In the genomic region with DNA sequence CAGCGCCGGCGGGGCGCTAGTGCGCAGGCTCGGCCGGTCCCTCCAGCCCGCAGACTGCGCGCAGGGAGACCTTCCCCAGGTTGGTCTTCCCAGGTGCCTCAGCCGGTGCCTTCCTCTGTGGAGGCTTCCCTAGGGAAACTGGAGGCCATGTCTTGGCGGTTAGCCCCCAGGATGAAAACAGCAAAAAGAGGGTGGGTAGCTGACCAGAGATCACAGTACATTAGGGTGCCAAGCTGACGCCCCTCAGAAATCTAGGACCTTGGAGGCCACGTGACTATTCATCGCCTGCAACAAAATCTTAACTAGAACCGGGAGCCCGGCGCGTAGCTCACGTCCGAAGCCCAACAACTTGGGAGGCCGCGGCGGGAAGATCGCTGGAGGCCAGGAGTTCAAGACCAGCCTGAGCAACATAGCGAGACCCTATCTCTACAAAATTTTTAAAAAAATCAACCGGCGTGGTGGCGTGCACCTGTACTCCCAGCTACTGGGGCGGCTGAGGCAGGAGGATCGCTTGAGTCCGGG, we compare ENCODE assay signal across 9 cellular contexts. TPM values are rescaled to one million over a fixed set of nuclear protein-coding genes. Genes with fewer than 3 reads are reported as not detected.
A peak's percentile ranks its signal among the peaks of the same experiment; 100 is the strongest.
DNase-seq lines count a peak whose midpoint lies in the region; ATAC-seq lines count a peak whose summit lies in the region.
"Had no signal": no experiment of that assay in that cellular context is flagged by ENCODE, and none has a peak within 500 bp of the region (broad histone marks: within the 10 kb centered on the region; RNA-seq: fewer than 3 reads in every experiment).

No MANE protein-coding gene starts in this region.

- peaks cover 7 to 53% (median 21%) of the 10 kb centered on the region in 4 donors for H3K4me1 Mint-ChIP-seq in CD4-positive, CD25-positive, alpha-beta regulatory T cell
- H3K4me1 Mint-ChIP-seq in natural killer cell treated with Interleukin-12 subunit alpha and Interleukin-12 subunit beta and Interleukin-15 and Interleukin-18, amount 100 ng/mL, for 72 hours (ENCODE audit: low read depth in 2 of 2) = peaks cover 24 to 30% of the 10 kb centered on the region in 2 donors

- H3K36me3 ChIP-seq in CD4-positive, CD25-positive, alpha-beta regulatory T cell (ENCODE audit: control insufficient read depth, insufficient read depth, low read length) = peaks cover 8% of the 10 kb centered on the region
- peaks cover 11% of the 10 kb centered on the region for H3K36me3 ChIP-seq in Karpas-422 (ENCODE audit: insufficient read depth, low read length)

- H3K4me1 ChIP-seq in CD4-positive, CD25-positive, alpha-beta regulatory T cell (ENCODE audit: control insufficient read depth, insufficient read depth, low read length, poor library complexity, severe bottlenecking) = peaks cover 28% of the 10 kb centered on the region
- H3K4me1 ChIP-seq in Karpas-422 (ENCODE audit: low read length) = peaks cover 23% of the 10 kb centered on the region

- peak overlapping the region; percentile 91 for H3K27ac ChIP-seq in CD4-positive, CD25-positive, alpha-beta regulatory T cell (ENCODE audit: insufficient read depth, low read length, poor library complexity, severe bottlenecking)
- H3K27ac ChIP-seq in Karpas-422 (ENCODE audit: low read length) (no peak overlapping the region), cingulate gyrus (ENCODE audit: low read depth, low read length) (peak overlapping the region; percentile 100)

- DNase-seq in CD4-positive, CD25-positive, alpha-beta regulatory T cell = no peak
- no peak for DNase-seq in Karpas-422
- no peak for DNase-seq in natural killer cell treated with Interleukin-12 subunit alpha and Interleukin-12 subunit beta and Interleukin-15 and Interleukin-18, amount 100 ng/mL, for 72 hours (ENCODE audit: low spot score)
- no peak for DNase-seq in NCI-H345 treated with DMSO at 0.1 percent for 48 hours (lab: John Stamatoyannopoulos, UW; ENCODE audit: unreplicated experiment)
- no peak for DNase-seq in NCI-H82 treated with DMSO at 0.1 percent for 48 hours (lab: John Stamatoyannopoulos, UW; ENCODE audit: unreplicated experiment)
- no peak for DNase-seq in activated CD4-positive, alpha-beta T cell treated with anti-CD3 and anti-CD28 coated beads for 48 hours

- H4K20me1 ChIP-seq in Karpas-422 (ENCODE audit: insufficient read depth, low read depth, low read length) = peaks cover 9% of the 10 kb centered on the region; the same call in 1 of the 2 replicates

- H2AFZ ChIP-seq in Karpas-422 (ENCODE audit: low read length) = 0 out of 2 replicates have a peak overlapping the region, but pooled peaks have one; percentile 77

- peak overlapping the region; percentile 94 for H3K4me3 ChIP-seq in CD4-positive, CD25-positive, alpha-beta regulatory T cell (ENCODE audit: low read depth, low read length)
- H3K4me3 ChIP-seq in Karpas-422 (ENCODE audit: low read length) = peak overlapping the region; percentile 100

- peak overlapping the region; percentile 100 for H3K9ac ChIP-seq in Karpas-422 (ENCODE audit: low read length)

- H3K4me2 ChIP-seq in Karpas-422 (ENCODE audit: low read depth, low read length, poor library complexity, severe bottlenecking) = peak overlapping the region; percentile 99

- H3K27me3 Mint-ChIP-seq in CD4-positive, CD25-positive, alpha-beta regulatory T cell = no peaks in the 10 kb centered on the region
- H3K27me3 Mint-ChIP-seq in natural killer cell treated with Interleukin-12 subunit alpha and Interleukin-12 subunit beta and Interleukin-15 and Interleukin-18, amount 100 ng/mL, for 72 hours = no peaks in the 10 kb centered on the region

- no peak for ATAC-seq in CD4-positive, CD25-positive, alpha-beta regulatory T cell (ENCODE audit: low read depth in 2 of 2)
- ATAC-seq in natural killer cell treated with Interleukin-12 subunit alpha and Interleukin-12 subunit beta and Interleukin-15 and Interleukin-18, amount 100 ng/mL, for 72 hours = no peak
- no peak for ATAC-seq in GM18873 (IDR thresholded peaks at IDR 0.05; ENCODE audit: low FRiP score, unreplicated experiment)

- H3K27ac Mint-ChIP-seq in CD4-positive, CD25-positive, alpha-beta regulatory T cell = peak overlapping the region in 2 of 3 donors; percentile 98
- H3K27ac Mint-ChIP-seq in natural killer cell treated with Interleukin-12 subunit alpha and Interleukin-12 subunit beta and Interleukin-15 and Interleukin-18, amount 100 ng/mL, for 72 hours = peak overlapping the region; percentile 91 to 92

- H3K4me3 Mint-ChIP-seq in CD4-positive, CD25-positive, alpha-beta regulatory T cell = peak overlapping the region; percentile 92 to 99 (median 96)
- H3K4me3 Mint-ChIP-seq in natural killer cell treated with Interleukin-12 subunit alpha and Interleukin-12 subunit beta and Interleukin-15 and Interleukin-18, amount 100 ng/mL, for 72 hours = peak overlapping the region; percentile 98

- H3K9me3 ChIP-seq in CD4-positive, CD25-positive, alpha-beta regulatory T cell (ENCODE audit: control insufficient read depth in 2 of 2, low read length in 2 of 2) = no peaks in the 10 kb centered on the region
- no peaks in the 10 kb centered on the region for H3K9me3 ChIP-seq in Karpas-422 (ENCODE audit: low read length)

- H3K27me3 ChIP-seq in CD4-positive, CD25-positive, alpha-beta regulatory T cell (ENCODE audit: control insufficient read depth, insufficient read depth, low read length) = no peaks in the 10 kb centered on the region
- no peaks in the 10 kb centered on the region for H3K27me3 ChIP-seq in Karpas-422 (ENCODE audit: low read length)

- H3K9me2 ChIP-seq in Karpas-422 (replicated peaks; ENCODE audit: insufficient read depth, low read length) = no peaks in the 10 kb centered on the region

- H3K36me3 Mint-ChIP-seq in CD4-positive, CD25-positive, alpha-beta regulatory T cell = peaks cover 13% of the 10 kb centered on the region
- peaks cover 10% of the 10 kb centered on the region for H3K36me3 Mint-ChIP-seq in natural killer cell treated with Interleukin-12 subunit alpha and Interleukin-12 subunit beta and Interleukin-15 and Interleukin-18, amount 100 ng/mL, for 72 hours

- H3K9me3 Mint-ChIP-seq in CD4-positive, CD25-positive, alpha-beta regulatory T cell = no peaks in the 10 kb centered on the region
- no peaks in the 10 kb centered on the region for H3K9me3 Mint-ChIP-seq in natural killer cell treated with Interleukin-12 subunit alpha and Interleukin-12 subunit beta and Interleukin-15 and Interleukin-18, amount 100 ng/mL, for 72 hours

- peaks cover 64% of the 10 kb centered on the region for H3K79me2 ChIP-seq in Karpas-422 (ENCODE audit: low read length)

RNA-seq across cellular contexts. Expression of a gene that starts 0.3 kb away (rescaled TPM):
- total RNA-seq in CD4-positive, CD25-positive, alpha-beta regulatory T cell = 105 TPM
- 100 to 1,000 TPM; 205 to 260 (median 227) TPM for polyA plus RNA-seq in CD4-positive, CD25-positive, alpha-beta regulatory T cell
- total RNA-seq in Karpas-422 (2014; rRNA removed; shearing (Covaris generic); ENCODE audit: low replicate concordance) = 104 and 210 TPM in 2 replicates
- 100 to 1,000 TPM in 1 of 2 donors, 10 to 100 TPM in 1; 93.1 to 102 TPM for total RNA-seq in natural killer cell treated with Interleukin-12 subunit alpha and Interleukin-12 subunit beta and Interleukin-15 and Interleukin-18, amount 100 ng/mL, for 72 hours

RNA-seq across cellular contexts. Expression of a gene that starts 7.6 kb away (rescaled TPM):
- total RNA-seq in CD4-positive, CD25-positive, alpha-beta regulatory T cell = 22.7 TPM
- polyA plus RNA-seq in CD4-positive, CD25-positive, alpha-beta regulatory T cell = 1 to 10 TPM in 1 of 4 donors, under 1 TPM in 3; 0.64 to 1.4 (median 0.82) TPM
- total RNA-seq in Karpas-422 (2014; rRNA removed; shearing (Covaris generic); ENCODE audit: low replicate concordance) = 12.2 and 13.7 TPM in 2 replicates
- total RNA-seq in natural killer cell treated with Interleukin-12 subunit alpha and Interleukin-12 subunit beta and Interleukin-15 and Interleukin-18, amount 100 ng/mL, for 72 hours = 10 to 100 TPM; 16.6 to 34.0 TPM

RNA-seq across cellular contexts. Expression of a gene that starts 27.2 kb away (rescaled TPM):
- 41.8 TPM for total RNA-seq in CD4-positive, CD25-positive, alpha-beta regulatory T cell
- 10 to 100 TPM; 67.6 to 99.6 (median 85.0) TPM for polyA plus RNA-seq in CD4-positive, CD25-positive, alpha-beta regulatory T cell
- 50.9 and 116 TPM in 2 replicates for total RNA-seq in Karpas-422 (2014; rRNA removed; shearing (Covaris generic); ENCODE audit: low replicate concordance)
- 10 to 100 TPM; 57.6 to 57.8 TPM for total RNA-seq in natural killer cell treated with Interleukin-12 subunit alpha and Interleukin-12 subunit beta and Interleukin-15 and Interleukin-18, amount 100 ng/mL, for 72 hours

RNA-seq across cellular contexts. Expression of a gene that starts 27.8 kb away (rescaled TPM):
- total RNA-seq in CD4-positive, CD25-positive, alpha-beta regulatory T cell = 35.4 TPM
- 10 to 100 TPM; 13.8 to 19.7 (median 14.8) TPM for polyA plus RNA-seq in CD4-positive, CD25-positive, alpha-beta regulatory T cell
- 11.1 and 20.5 TPM in 2 replicates for total RNA-seq in Karpas-422 (2014; rRNA removed; shearing (Covaris generic); ENCODE audit: low replicate concordance)
- 10 to 100 TPM; 66.2 to 72.3 TPM for total RNA-seq in natural killer cell treated with Interleukin-12 subunit alpha and Interleukin-12 subunit beta and Interleukin-15 and Interleukin-18, amount 100 ng/mL, for 72 hours

RNA-seq across cellular contexts. Expression of a gene that starts 44.4 kb away (rescaled TPM):
- not detected for total RNA-seq in CD4-positive, CD25-positive, alpha-beta regulatory T cell
- not detected for polyA plus RNA-seq in CD4-positive, CD25-positive, alpha-beta regulatory T cell
- not detected in 2 replicates for total RNA-seq in Karpas-422 (2014; rRNA removed; shearing (Covaris generic); ENCODE audit: low replicate concordance)
- total RNA-seq in natural killer cell treated with Interleukin-12 subunit alpha and Interleukin-12 subunit beta and Interleukin-15 and Interleukin-18, amount 100 ng/mL, for 72 hours = not detected
- total RNA-seq: renal cortical epithelial cell had no signal
